In genomic region chr9:116860509-116861120, GRCh38 we compare ENCODE assay signal across 8 cellular contexts.
DNase-seq lines count a peak whose midpoint lies in the region; ATAC-seq, FAIRE-seq and TF ChIP-seq lines count a peak whose summit lies in the region.

No MANE protein-coding gene starts in this region.

- H3K4me1 Mint-ChIP-seq in CD8-positive, alpha-beta T cell (ENCODE audit: low read depth) = no peaks in the 10 kb centered on the region

- CTCF ChIA-PET in CD8-positive, alpha-beta T cell (lab: Charles Lee) = interaction anchor here (0.7 to 1.4 kb wide), 7 partner anchors 8 to 365 kb away, joined by 3 to 7 read pairs (median 3); no protein-coding TSS in a partner anchor

- DNase-seq in CD8-positive, alpha-beta T cell = no peak
- peak; percentile 22 for DNase-seq in GM18507 (ENCODE audit: extremely low spot score, insufficient read length, low read depth)
- peak; percentile 88 for DNase-seq in NT2/D1 (ENCODE audit: low read depth, low spot score)
- DNase-seq in cardiac fibroblast (ENCODE audit: low read depth in 2 of 2) = peak; percentile 74 to 75
- peak; percentile 72 for DNase-seq in kidney tubule cell (ENCODE audit: low spot score)
- DNase-seq in substantia nigra (lab: John Stamatoyannopoulos, UW) = peak in 41 of 49 donors; percentile 2 to 63 (median 40)
- DNase-seq in activated gamma-delta T cell (lab: John Stamatoyannopoulos, UW) = no peak

- H3K4me3 ChIP-seq in CD8-positive, alpha-beta T cell (ENCODE audit: low read depth, low read length) = no peak overlapping the region
- H3K4me3 ChIP-seq in NT2/D1 (ENCODE audit: insufficient read length, low read depth) (no peak overlapping the region), cardiac fibroblast (replicated peaks in 1 of 2; ENCODE audit: low read depth in 2 of 2, low read length in 2 of 2) (no peak overlapping the region)

- peak; percentile 69 for FAIRE-seq in GM18507 (lab: Jason Lieb, UNC)

- peaks cover 5% of the 10 kb centered on the region for H3K27me3 Mint-ChIP-seq in CD8-positive, alpha-beta T cell (ENCODE audit: low read depth)

- no peak for ATAC-seq in CD8-positive, alpha-beta T cell
- peak; percentile 72 for ATAC-seq in HG03442 (IDR thresholded peaks at IDR 0.05; ENCODE audit: unreplicated experiment)

- H3K4me1 ChIP-seq in CD8-positive, alpha-beta T cell (ENCODE audit: insufficient read depth, low read length) = no peaks in the 10 kb centered on the region
- no peaks in the 10 kb centered on the region for H3K4me1 ChIP-seq in NT2/D1 (ENCODE audit: insufficient read depth, insufficient read length)

- no peak overlapping the region for H3K4me3 Mint-ChIP-seq in CD8-positive, alpha-beta T cell

- TF ChIP-seq CTCF in CD8-positive, alpha-beta T cell (IDR thresholded peaks at IDR 0.05) = peak; percentile 13
- peak; percentile 72 for TF ChIP-seq CTCF in cardiac fibroblast (IDR thresholded peaks at IDR 0.05; ENCODE audit: low read depth, low read length)

- H3K36me3 ChIP-seq in CD8-positive, alpha-beta T cell (ENCODE audit: insufficient read depth, low read length) = no peaks in the 10 kb centered on the region
- H3K36me3 ChIP-seq in NT2/D1 (ENCODE audit: insufficient read depth, insufficient read length, low read length) = no peaks in the 10 kb centered on the region

- H3K27ac ChIP-seq in CD8-positive, alpha-beta T cell (ENCODE audit: low read depth, low read length) = no peak overlapping the region
- H3K27ac ChIP-seq in substantia nigra (ENCODE audit: low read depth, low read length, poor library complexity, severe bottlenecking) = no peak overlapping the region

- H3K9me3 ChIP-seq in CD8-positive, alpha-beta T cell (ENCODE audit: low read length) = no peaks in the 10 kb centered on the region
- no peaks in the 10 kb centered on the region for H3K9me3 ChIP-seq in NT2/D1 (ENCODE audit: insufficient read depth, low read length)

- POLR2A ChIA-PET in CD8-positive, alpha-beta T cell (lab: Charles Lee) = no interaction called here

- no peak overlapping the region for H3K27ac Mint-ChIP-seq in CD8-positive, alpha-beta T cell

- no peaks in the 10 kb centered on the region for H3K36me3 Mint-ChIP-seq in CD8-positive, alpha-beta T cell

- intact Hi-C loops in CD8-positive, alpha-beta T cell (cut with DNase I, micrococcal nuclease) = no loop called here

- H3K9me3 Mint-ChIP-seq in CD8-positive, alpha-beta T cell = no peaks in the 10 kb centered on the region

- no peak overlapping the region for H3K9ac ChIP-seq in NT2/D1 (ENCODE audit: insufficient read length, low read depth)

- no peaks in the 10 kb centered on the region for H3K27me3 ChIP-seq in CD8-positive, alpha-beta T cell (ENCODE audit: insufficient read depth, low read length)
- no peaks in the 10 kb centered on the region for H3K27me3 ChIP-seq in NT2/D1 (ENCODE audit: insufficient read depth, insufficient read length)

Comparison
In these comparisons a context has a peak if more than half of its experiments do, and no peak if none do; other contexts are left out.
1. DNase-seq: peak in GM18507 (single experiment), NT2/D1 (single experiment), cardiac fibroblast (2 of 2), kidney tubule cell (single experiment) and substantia nigra (41 of 49); none in CD8-positive, alpha-beta T cell (0 of 7) and activated gamma-delta T cell (single experiment).